Comparison of ENCODE assay signal across 9 cellular contexts in the genomic region with DNA sequence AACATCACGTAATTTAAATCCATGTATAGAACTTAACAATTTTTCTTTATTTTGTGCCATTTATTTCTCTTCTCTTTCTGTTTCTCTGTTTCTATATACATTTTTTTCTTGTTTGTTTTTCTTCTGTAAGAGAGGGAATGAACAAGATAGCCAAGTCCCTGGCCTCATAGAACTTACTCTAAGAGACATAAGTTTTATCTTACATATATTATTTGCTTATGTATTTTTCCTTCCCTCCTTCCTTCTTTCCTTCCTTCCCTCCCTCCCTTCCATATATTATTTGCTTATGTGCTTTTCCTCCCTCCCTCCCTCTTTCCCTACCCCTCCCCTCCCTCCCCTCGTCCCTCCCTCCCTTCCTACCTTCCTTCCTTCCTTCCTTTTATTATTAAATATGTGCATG. TPM values are rescaled to one million over a fixed set of nuclear protein-coding genes. Genes with fewer than 3 reads are reported as not detected.
"Had no signal": no experiment of that assay in that cellular context is flagged by ENCODE, and none has a peak within 500 bp of the region (broad histone marks: within the 10 kb centered on the region; RNA-seq: fewer than 3 reads in every experiment).

No MANE protein-coding gene starts in this region.

- H3K9ac ChIP-seq: KMS-11 had no signal

- H3K27ac ChIP-seq: HL-60, KMS-11 had no signal

- H3K4me2 ChIP-seq: KMS-11 had no signal

- FAIRE-seq: HTR-8/SVneo, K562 had no signal

- ATAC-seq: K562 had no signal

- DNase-seq: IMR-90, KBM-7, KG1 had no signal

- H3K4me3 ChIP-seq: K562 had no signal

RNA-seq across cellular contexts. Expression of gene DOK5, which starts 13.0 kb away (rescaled TPM):
- total RNA-seq: HT-29, K562 had no signal
- polyA plus RNA-seq: IgD-negative memory B cell, K562 had no signal
